In genomic region chr9:125767349-125767748, GRCh38 we compare ENCODE assay signal across 32 cellular contexts. TPM values are rescaled to one million over a fixed set of nuclear protein-coding genes. Genes with fewer than 3 reads are reported as not detected.
DNase-seq lines count a peak whose midpoint lies in the region; ATAC-seq, FAIRE-seq and TF ChIP-seq lines count a peak whose summit lies in the region.
"Had no signal": no experiment of that assay in that cellular context is flagged by ENCODE, and none has a peak within 500 bp of the region (broad histone marks: within the 10 kb centered on the region; RNA-seq: fewer than 3 reads in every experiment).

No MANE protein-coding gene starts in this region.

- POLR2A ChIA-PET in activated B cell treated with CpG ODN at 0.5 μM for 24 hours (lab: Charles Lee) = interaction anchor here (0.8 kb wide), 1 partner anchor 74 kb away, joined by 3 read pairs; no protein-coding TSS in a partner anchor

- peak overlapping the region; percentile 3 for H3K4me3 Mint-ChIP-seq in activated B cell treated with CpG ODN at 0.5 μM for 24 hours
- H3K4me3 Mint-ChIP-seq: activated T-cell treated with anti-CD3 and anti-CD28 coated beads, Interleukin-2, amount 50 U/mL, for 24 hours; CD4-positive, alpha-beta memory T cell; natural killer cell; T-cell had no signal

- TF ChIP-seq CTCF in activated B cell treated with CpG ODN at 0.5 μM for 24 hours (IDR thresholded peaks at IDR 0.05) = no peak

- CTCF ChIA-PET in activated B cell treated with CpG ODN at 0.5 μM for 24 hours (lab: Charles Lee) = no interaction called here

- peaks cover 21% of the 10 kb centered on the region for H3K4me1 Mint-ChIP-seq in activated B cell treated with CpG ODN at 0.5 μM for 24 hours

- no peak for TF ChIP-seq POLR2A in GM12891 (IDR thresholded peaks at IDR 0.05; ENCODE audit: low read depth, low read length)
- TF ChIP-seq POLR2A in GM18505 (IDR thresholded peaks at IDR 0.05; ENCODE audit: borderline replicate concordance, extremely low read depth, insufficient read depth, insufficient read length) = no peak

- H3K9me3 Mint-ChIP-seq in activated B cell treated with CpG ODN at 0.5 μM for 24 hours = no peaks in the 10 kb centered on the region
- H3K9me3 Mint-ChIP-seq: activated T-cell treated with anti-CD3 and anti-CD28 coated beads, Interleukin-2, amount 50 U/mL, for 24 hours; CD4-positive, alpha-beta memory T cell; natural killer cell; T-cell had no signal

- ATAC-seq in GM21367 (IDR thresholded peaks at IDR 0.05; ENCODE audit: unreplicated experiment) (peak; percentile 45), HG03095 (IDR thresholded peaks at IDR 0.05; ENCODE audit: unreplicated experiment) (peak; percentile 58), activated B cell treated with CpG ODN at 0.5 μM for 24 hours (ENCODE audit: low read depth) (no peak), GM18505 (IDR thresholded peaks at IDR 0.05; ENCODE audit: unreplicated experiment) (no peak)
- ATAC-seq: A549, HepG2, natural killer cell, psoas muscle, T-cell had no signal

- intact Hi-C loops in activated B cell treated with CpG ODN at 0.5 μM for 24 hours (cut with micrococcal nuclease) = loop anchor here (5.0 kb wide), 1 partner anchor 55 kb away; no protein-coding TSS in a partner anchor

- no peak overlapping the region for H3K27ac Mint-ChIP-seq in activated B cell treated with CpG ODN at 0.5 μM for 24 hours
- H3K27ac Mint-ChIP-seq: activated T-cell treated with anti-CD3 and anti-CD28 coated beads, Interleukin-2, amount 50 U/mL, for 24 hours; CD4-positive, alpha-beta memory T cell; natural killer cell; T-cell had no signal

- H3K36me3 Mint-ChIP-seq in activated B cell treated with CpG ODN at 0.5 μM for 24 hours (ENCODE audit: low read depth) = no peaks in the 10 kb centered on the region
- H3K36me3 Mint-ChIP-seq: CD4-positive, alpha-beta memory T cell; natural killer cell; T-cell had no signal

- DNase-seq in GM12891 (ENCODE audit: insufficient read length, low spot score) (no peak), activated B cell treated with CpG ODN at 0.5 μM for 24 hours (no peak), NCI-H2029 treated with DMSO at 0.1 percent for 48 hours (lab: John Stamatoyannopoulos, UW) (no peak), DMS153 treated with DMSO at 0.1 percent for 48 hours (lab: John Stamatoyannopoulos, UW; ENCODE audit: unreplicated experiment) (no peak), T-helper 9 cell (no peak)
- DNase-seq: activated CD4-positive, CD25-positive, alpha-beta regulatory T cell; activated gamma-delta T cell treated with Interleukin-2 at 50 U/mL for 16 hours; activated T-cell treated with anti-CD3 and anti-CD28 coated beads, Interleukin-2, amount 50 U/mL, for 24 hours; AML-193; CD4-positive, alpha-beta memory T cell; colonic mucosa; effector CD8-positive, alpha-beta T cell; hippocampal formation; natural killer cell; NCI-H1694 treated with DMSO at 0.1 percent for 48 hours; NCI-H2171 treated with DMSO at 0.1 percent for 48 hours; NCI-H524; nucleus accumbens; OCI-M1; psoas muscle; sigmoid colon; stimulated activated CD4-positive, alpha-beta T cell treated with anti-CD3 and anti-CD28 coated beads, Interleukin-12 subunit alpha, Interleukin-12 subunit beta, amount 100 ng/mL, for 4 hours; stimulated activated CD4-positive, alpha-beta T cell treated with anti-CD3 and anti-CD28 coated beads, Interleukin-2, amount 100 ng/mL, for 48 hours; stomach; T-cell had no signal

- peak; percentile 89 for FAIRE-seq in GM12891 (lab: Jason Lieb, UNC)
- FAIRE-seq: A549, D721Med, HepG2, urothelium cell line had no signal

- H3K27me3 Mint-ChIP-seq in activated B cell treated with CpG ODN at 0.5 μM for 24 hours = no peaks in the 10 kb centered on the region
- H3K27me3 Mint-ChIP-seq: activated T-cell treated with anti-CD3 and anti-CD28 coated beads, Interleukin-2, amount 50 U/mL, for 24 hours; CD4-positive, alpha-beta memory T cell; T-cell had no signal

TF ChIP-seq in GM12891, 5 proteins besides CTCF, POLR2A, EP300 and RAD21:
- TF ChIP-seq POU2F2 (IDR thresholded peaks at IDR 0.05; ENCODE audit: low read depth, low read length) (no peak), SPI1 (IDR thresholded peaks at IDR 0.05; ENCODE audit: low read depth, low read length) (no peak), POLR2AphosphoS5 (IDR thresholded peaks at IDR 0.05; ENCODE audit: low read depth, low read length) (no peak), TAF1 (IDR thresholded peaks at IDR 0.05; ENCODE audit: low read depth, low read length) (no peak), PAX5 (IDR thresholded peaks at IDR 0.05; ENCODE audit: insufficient read depth, low read length, severe bottlenecking) (no peak)

RNA-seq across cellular contexts. Expression of gene PBX3, which starts 20.2 kb away (rescaled TPM):
- polyA plus RNA-seq in GM12891 (2012; ENCODE audit: low read depth, missing spikeins) = 19.2 TPM
- total RNA-seq in activated B cell treated with CpG ODN at 0.5 μM for 24 hours = 23.8 and 37.2 TPM in 2 replicates

Comparison
In these comparisons a context has a peak if more than half of its experiments do, and no peak if none do; other contexts are left out.
1. ATAC-seq: peak in GM21367 (single experiment) and HG03095 (single experiment); none in activated B cell treated with CpG ODN at 0.5 μM for 24 hours (single experiment) and GM18505 (single experiment).